ENCODE assay signal across 29 cellular contexts in genomic region chr1:244645414-244645813, GRCh38.
"Had no signal": no experiment of that assay in that cellular context is flagged by ENCODE, and none has a peak within 500 bp of the region (broad histone marks: within the 10 kb centered on the region; RNA-seq: fewer than 3 reads in every experiment).

No MANE protein-coding gene starts in this region.

- H3K4me3 ChIP-seq: adrenal gland, ascending aorta, body of pancreas, breast epithelium, cardiac muscle cell had no signal

- H3K9me3 ChIP-seq: adrenal gland, ascending aorta, body of pancreas, breast epithelium had no signal

- H3K4me1 ChIP-seq: adrenal gland, ascending aorta, body of pancreas, breast epithelium had no signal

- DNase-seq: activated effector memory CD4-positive, alpha-beta T cell treated with anti-CD3 and anti-CD28 coated beads, Interleukin-2, amount 50 U/mL, for 16 hours; activated gamma-delta T cell; activated gamma-delta T cell treated with Interleukin-2 at 50 U/mL for 16 hours; activated naive CD4-positive, alpha-beta T cell; activated naive CD4-positive, alpha-beta T cell treated with anti-CD3 and anti-CD28 coated beads for 36 hours; activated naive CD4-positive, alpha-beta T cell treated with anti-CD3 and anti-CD28 coated beads, Interleukin-2, amount 10 ng/mL, durations not matched to agents 7 days and 5 days; activated naive CD4-positive, alpha-beta T cell treated with anti-CD3 and anti-CD28 coated beads, Interleukin-2, amount 50 U/mL, for 16 hours; activated naive CD4-positive, alpha-beta T cell treated with Interleukin-2 at 50 U/mL for 16 hours; activated naive CD8-positive, alpha-beta T cell treated with anti-CD3 and anti-CD28 coated beads for 36 hours; activated naive CD8-positive, alpha-beta T cell treated with anti-CD3 and anti-CD28 coated beads, Interleukin-2, amount 10 ng/mL, durations not matched to agents 7 days and 5 days; activated naive CD8-positive, alpha-beta T cell treated with anti-CD3 and anti-CD28 coated beads, Interleukin-2, amount 50 U/mL, for 24 hours; activated T-cell treated with anti-CD3 and anti-CD28 coated beads, Interleukin-2, amount 50 U/mL, for 1 hour; activated T-cell treated with anti-CD3 and anti-CD28 coated beads, Interleukin-2, amount 50 U/mL, for 24 hours; activated T-cell treated with anti-CD3 and anti-CD28 coated beads, Interleukin-2, amount 50 U/mL, for 4 hours; activated T-cell treated with anti-CD3 and anti-CD28 coated beads, Interleukin-2, amount 50 U/mL, for 48 hours; activated T-cell treated with anti-CD3 and anti-CD28 coated beads, Interleukin-2, amount 50 U/mL, for 72 hours; adrenal gland; amniotic stem cell; amygdala; anterior cingulate cortex; aorta; body of pancreas; brain microvascular endothelial cell; caudate nucleus; central memory CD4-positive, alpha-beta T cell; cerebellar nuclear complex had no signal

- H3K27ac ChIP-seq: adrenal gland, ascending aorta, body of pancreas, brain microvascular endothelial cell, breast epithelium, cardiac muscle cell had no signal

- H3K36me3 ChIP-seq: adrenal gland, ascending aorta, brain microvascular endothelial cell, breast epithelium, cardiac muscle cell had no signal
